In genomic region chr15:78018968-78019644, GRCh38 we compare ENCODE assay signal across 1 cellular context.
TF ChIP-seq lines count a peak whose summit lies in the region.

No MANE protein-coding gene starts in this region.

TF ChIP-seq in GM23338, 12 proteins besides CTCF, POLR2A, EP300 and RAD21 (continued from another document):
- no peak for TF ChIP-seq ZNF462 (CRISPR knock-in tag; IDR thresholded peaks at IDR 0.05)
- TF ChIP-seq POLR2AphosphoS5 (IDR thresholded peaks at IDR 0.05; ENCODE audit: low read depth), result no peak
- no peak for TF ChIP-seq CREB1 (CRISPR knock-in tag; IDR thresholded peaks at IDR 0.05; ENCODE audit: low read depth)
- TF ChIP-seq STAT1 (IDR thresholded peaks at IDR 0.05; ENCODE audit: unreplicated experiment), result no peak
- no peak for TF ChIP-seq JUNB (IDR thresholded peaks at IDR 0.05; ENCODE audit: unreplicated experiment)
- no peak for TF ChIP-seq ETS1 (IDR thresholded peaks at IDR 0.05)
- TF ChIP-seq EZH2phosphoT487 (IDR thresholded peaks at IDR 0.05; ENCODE audit: unreplicated experiment), result no peak
- TF ChIP-seq NANOG (IDR thresholded peaks at IDR 0.05; ENCODE audit: borderline replicate concordance), result no peak
- no peak for TF ChIP-seq REST (IDR thresholded peaks at IDR 0.05; ENCODE audit: unreplicated experiment)
